ENCODE assay signal across 8 cellular contexts in the genomic region with DNA sequence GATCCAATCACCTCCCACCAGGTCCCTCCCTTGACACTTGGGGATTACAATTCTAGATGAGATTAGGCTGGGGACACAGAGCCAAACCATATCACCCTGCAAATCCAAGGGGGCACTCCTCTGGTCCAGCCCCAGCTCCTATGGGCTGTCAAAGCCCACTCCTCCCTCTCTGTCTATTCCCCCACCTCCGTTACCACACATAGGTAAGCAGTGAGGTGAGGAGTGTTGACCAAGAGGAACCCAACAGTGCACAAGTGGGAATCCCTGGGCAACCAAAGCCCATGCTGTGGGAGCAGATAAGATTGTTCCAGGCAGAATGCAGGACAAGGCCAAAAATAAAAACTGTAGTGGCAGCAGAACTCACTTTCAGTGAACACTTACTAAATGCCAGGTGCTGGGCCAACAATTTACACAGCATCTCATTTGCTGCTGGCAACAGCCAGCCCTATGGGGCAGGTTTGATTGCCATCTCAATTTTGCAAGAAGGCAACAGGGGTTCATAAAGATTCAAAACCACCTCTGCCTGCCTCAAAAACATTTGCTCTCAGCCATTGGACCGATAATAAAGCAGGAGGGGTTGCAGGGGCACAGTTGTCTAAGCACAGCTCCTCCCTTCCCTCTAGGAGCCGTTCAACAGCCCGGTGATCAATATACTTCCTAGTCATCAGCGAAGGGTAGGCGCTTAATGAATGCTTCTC. TPM values are rescaled to one million over a fixed set of nuclear protein-coding genes. Genes with fewer than 3 reads are reported as not detected.
A peak's percentile ranks its signal among the peaks of the same experiment; 100 is the strongest.
DNase-seq lines count a peak whose midpoint lies in the region; ATAC-seq and TF ChIP-seq lines count a peak whose summit lies in the region.

No MANE protein-coding gene starts in this region.

- peaks cover 17 to 24% of the 10 kb centered on the region in 2 experiments for H3K4me1 Mint-ChIP-seq in H9

- H3K79me1 ChIP-seq in H9 (ENCODE audit: insufficient read depth, low read depth, low read length, poor library complexity, severe bottlenecking): no peaks in the 10 kb centered on the region

- no peak overlapping the region for H2BK15ac ChIP-seq in H9 (ENCODE audit: low read depth, low read length)

- H3K4me3 ChIP-seq in ACC112 (ENCODE audit: low read depth, low read length) (peak overlapping the region; percentile 85), WI38 (ENCODE audit: low read depth, low read length) (peak overlapping the region; percentile 82), iPS-18a (ENCODE audit: low read length) (peak overlapping the region; percentile 90)

- H3K56ac ChIP-seq in H9 (ENCODE audit: insufficient read length, low read depth, low read length): no peak overlapping the region

- peak overlapping the region; percentile 86 for H3K4me2 ChIP-seq in H9 (ENCODE audit: insufficient read depth, insufficient read length, low read length)

- peak overlapping the region; percentile 47 to 96 (median 96); a peak in 4 of 7 replicates for H3K27ac Mint-ChIP-seq in H9

- H3K27ac ChIP-seq in ACC112 (ENCODE audit: low read depth, low read length): no peak overlapping the region
- no peak overlapping the region for H3K27ac ChIP-seq in H9 (ENCODE audit: insufficient read length, low read depth, low read length)
- H3K27ac ChIP-seq in iPS-18a (ENCODE audit: low read length): peak overlapping the region; percentile 90

- H4K20me1 ChIP-seq in H9 (ENCODE audit: control insufficient read depth, insufficient read depth, insufficient read length): no peaks in the 10 kb centered on the region

- H3K36me3 Mint-ChIP-seq in H9 (ENCODE audit: insufficient read depth in 1 of 3, low read depth in 3 of 3): peaks cover 13 to 33% (median 16%) of the 10 kb centered on the region in 3 experiments; a peak in 6 of 7 replicates

- no peak overlapping the region for H3K4ac ChIP-seq in H9 (ENCODE audit: low read depth, low read length)

- peak overlapping the region; percentile 53 for H3K18ac ChIP-seq in H9 (ENCODE audit: insufficient read length, low read depth, low read length)

- DNase-seq in H9: no peak

- H3K27me3 ChIP-seq in ACC112 (ENCODE audit: insufficient read depth, low read length): no peaks in the 10 kb centered on the region
- H3K27me3 ChIP-seq in H9 (ENCODE audit: insufficient read depth, low read length): no peaks in the 10 kb centered on the region
- H3K27me3 ChIP-seq in iPS-18a (ENCODE audit: control insufficient read depth, insufficient read depth, low read length): no peaks in the 10 kb centered on the region

- TF ChIP-seq CTCF in H9 (conservative IDR thresholded peaks at IDR 0.05) (no peak), WI38 (IDR thresholded peaks at IDR 0.05; ENCODE audit: low read depth, low read length) (no peak)

- H4K8ac ChIP-seq in H9 (replicated peaks; ENCODE audit: insufficient read length, low read depth, low read length): no peak overlapping the region

- H2AK5ac ChIP-seq in H9 (ENCODE audit: insufficient read length, low read length): no peak overlapping the region

- no peaks in the 10 kb centered on the region for H3K9me3 Mint-ChIP-seq in H9

- H4K5ac ChIP-seq in H9 (ENCODE audit: insufficient read length, low read depth, low read length): no peak overlapping the region

- no peak overlapping the region for H2BK20ac ChIP-seq in H9 (ENCODE audit: low read depth, low read length, poor library complexity, severe bottlenecking)

- no peak overlapping the region for H2BK120ac ChIP-seq in H9 (ENCODE audit: low read depth, low read length, poor library complexity, severe bottlenecking)

- peak overlapping the region; percentile 55 for H2AFZ ChIP-seq in ACC112 (ENCODE audit: low read length, unreplicated experiment)
- H2AFZ ChIP-seq in H9 (ENCODE audit: low read length): peak overlapping the region; percentile 59

- WGBS in H9 (ENCODE audit: extremely low coverage, insufficient read length, low lambda C conversion rate): no CpG with 5 or more reads among the region's 6 CpGs

- H3K9ac ChIP-seq in H9 (ENCODE audit: extremely low read depth, insufficient read length, low read length) (peak overlapping the region; percentile 61), iPS-18a (ENCODE audit: low read length) (peak overlapping the region; percentile 89)

- H3K36me3 ChIP-seq in ACC112 (ENCODE audit: insufficient read depth, low read length) (no peaks in the 10 kb centered on the region), iPS-18a (ENCODE audit: control insufficient read depth, low read depth, low read length) (peaks cover 16% of the 10 kb centered on the region)

- H3T11ph ChIP-seq in H9 (ENCODE audit: low read length): no peak overlapping the region

- H3K27me3 Mint-ChIP-seq in H9 (ENCODE audit: low read depth): no peaks in the 10 kb centered on the region

- no peak overlapping the region for H3K23ac ChIP-seq in H9 (ENCODE audit: insufficient read length, low read depth, low read length)

- no peak overlapping the region for H2BK12ac ChIP-seq in H9 (ENCODE audit: insufficient read length, low read depth, low read length)

- H3K23me2 ChIP-seq in H9 (ENCODE audit: insufficient read length, low read depth, low read length, poor library complexity, severe bottlenecking): peaks cover 18% of the 10 kb centered on the region

- H3K79me2 ChIP-seq in ACC112 (ENCODE audit: control insufficient read depth, insufficient read depth, low read length, unreplicated experiment) (no peaks in the 10 kb centered on the region), H9 (ENCODE audit: insufficient read depth, low read length) (no peaks in the 10 kb centered on the region)

- H3K4me3 Mint-ChIP-seq in H9: peak overlapping the region; percentile 84 to 92

- H2BK5ac ChIP-seq in H9 (ENCODE audit: insufficient read length, low read length): no peak overlapping the region

- no peak overlapping the region for H3K14ac ChIP-seq in H9 (ENCODE audit: insufficient read depth, low read length)

- H3K9me3 ChIP-seq in H9 (ENCODE audit: control insufficient read depth, low read depth, low read length): no peaks in the 10 kb centered on the region
- H3K9me3 ChIP-seq in iPS-18a (ENCODE audit: control insufficient read depth, low read depth, low read length): no peaks in the 10 kb centered on the region

- peaks cover 8% of the 10 kb centered on the region for H3K4me1 ChIP-seq in ACC112 (ENCODE audit: control insufficient read depth, insufficient read depth, low read length, unreplicated experiment)
- H3K4me1 ChIP-seq in H9 (ENCODE audit: insufficient read depth, low read length): no peaks in the 10 kb centered on the region
- H3K4me1 ChIP-seq in iPS-18a (ENCODE audit: control insufficient read depth, low read depth, low read length): peaks cover 12% of the 10 kb centered on the region

- ATAC-seq in GM18520 (IDR thresholded peaks at IDR 0.05; ENCODE audit: unreplicated experiment): no peak
- no peak for ATAC-seq in GM21367 (IDR thresholded peaks at IDR 0.05; ENCODE audit: unreplicated experiment)
- no peak for ATAC-seq in GM18873 (IDR thresholded peaks at IDR 0.05; ENCODE audit: low FRiP score, unreplicated experiment)
- ATAC-seq in GM21526 (IDR thresholded peaks at IDR 0.05; ENCODE audit: low FRiP score, unreplicated experiment): no peak

- no peak overlapping the region for H4K91ac ChIP-seq in H9 (ENCODE audit: insufficient read length, low read depth, low read length)

RNA-seq across cellular contexts. Expression of gene SDF2L1, which starts 8.9 kb away (rescaled TPM):
- 36.0 TPM in 2 replicates for total RNA-seq in H9 (2021)

RNA-seq across cellular contexts. Expression of gene PPIL2, which starts 14.8 kb away (rescaled TPM):
- 35.5 and 35.9 TPM in 2 replicates for total RNA-seq in H9 (2021)

RNA-seq across cellular contexts. Expression of gene CCDC116, which starts 18.4 kb away (rescaled TPM):
- 0.22 and 0.63 TPM in 2 replicates for total RNA-seq in H9 (2021)

RNA-seq across cellular contexts. Expression of gene YDJC, which starts 21.1 kb away (rescaled TPM):
- total RNA-seq in H9 (2021): 29.8 and 30.2 TPM in 2 replicates
